1 cellular context compared by ENCODE assay signal in the genomic region with DNA sequence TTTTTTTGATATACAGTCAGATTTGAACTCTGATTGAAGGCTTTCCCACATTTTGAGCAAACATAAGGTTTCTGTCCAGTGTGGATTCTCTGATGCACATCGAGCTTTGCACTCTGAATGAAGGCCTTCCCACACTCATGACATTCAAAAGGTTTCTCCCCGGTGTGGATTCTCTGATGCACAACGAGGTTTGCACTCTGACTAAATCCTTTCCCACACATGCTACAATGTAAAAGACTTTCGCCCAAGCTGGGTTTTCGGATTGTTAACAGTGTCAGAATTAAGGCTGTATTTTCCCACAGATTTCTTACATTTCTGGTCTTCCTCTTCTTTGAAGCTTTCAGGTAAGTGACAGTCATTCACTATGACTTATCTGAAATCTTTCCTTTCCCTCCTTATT.
TF ChIP-seq lines count a peak whose summit lies in the region.

No MANE protein-coding gene starts in this region.

TF ChIP-seq in GM12878, 131 proteins besides CTCF, POLR2A, EP300 and RAD21:
- TF ChIP-seq, protein P1, sequence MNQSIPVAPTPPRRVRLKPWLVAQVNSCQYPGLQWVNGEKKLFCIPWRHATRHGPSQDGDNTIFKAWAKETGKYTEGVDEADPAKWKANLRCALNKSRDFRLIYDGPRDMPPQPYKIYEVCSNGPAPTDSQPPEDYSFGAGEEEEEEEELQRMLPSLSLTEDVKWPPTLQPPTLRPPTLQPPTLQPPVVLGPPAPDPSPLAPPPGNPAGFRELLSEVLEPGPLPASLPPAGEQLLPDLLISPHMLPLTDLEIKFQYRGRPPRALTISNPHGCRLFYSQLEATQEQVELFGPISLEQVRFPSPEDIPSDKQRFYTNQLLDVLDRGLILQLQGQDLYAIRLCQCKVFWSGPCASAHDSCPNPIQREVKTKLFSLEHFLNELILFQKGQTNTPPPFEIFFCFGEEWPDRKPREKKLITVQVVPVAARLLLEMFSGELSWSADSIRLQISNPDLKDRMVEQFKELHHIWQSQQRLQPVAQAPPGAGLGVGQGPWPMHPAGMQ (IDR thresholded peaks at IDR 0.05; ENCODE audit: borderline replicate concordance): no peak
- TF ChIP-seq MEF2A (IDR thresholded peaks at IDR 0.05; ENCODE audit: insufficient read depth, low read depth, low read length) (no peak), GATAD2B (conservative IDR thresholded peaks at IDR 0.05; ENCODE audit: low read depth) (no peak), CHD2 (IDR thresholded peaks at IDR 0.05; ENCODE audit: borderline replicate concordance, low read depth, low read length) (no peak), POLR2AphosphoS2 (IDR thresholded peaks at IDR 0.05; ENCODE audit: low read depth, low read length) (no peak), SREBF1 (IDR thresholded peaks at IDR 0.05; ENCODE audit: low read length) (no peak), EZH2 (IDR thresholded peaks at IDR 0.05; ENCODE audit: borderline replicate concordance, control insufficient read depth, low read depth, low read length) (no peak), NFIC (IDR thresholded peaks at IDR 0.05; ENCODE audit: low read depth, low read length) (no peak), ATF7 (IDR thresholded peaks at IDR 0.05; ENCODE audit: low read depth) (no peak), BHLHE40 (IDR thresholded peaks at IDR 0.05; ENCODE audit: borderline replicate concordance in 1 of 2, low read depth in 2 of 2, low read length in 1 of 2) (no peak)
- TF ChIP-seq, protein P2, sequence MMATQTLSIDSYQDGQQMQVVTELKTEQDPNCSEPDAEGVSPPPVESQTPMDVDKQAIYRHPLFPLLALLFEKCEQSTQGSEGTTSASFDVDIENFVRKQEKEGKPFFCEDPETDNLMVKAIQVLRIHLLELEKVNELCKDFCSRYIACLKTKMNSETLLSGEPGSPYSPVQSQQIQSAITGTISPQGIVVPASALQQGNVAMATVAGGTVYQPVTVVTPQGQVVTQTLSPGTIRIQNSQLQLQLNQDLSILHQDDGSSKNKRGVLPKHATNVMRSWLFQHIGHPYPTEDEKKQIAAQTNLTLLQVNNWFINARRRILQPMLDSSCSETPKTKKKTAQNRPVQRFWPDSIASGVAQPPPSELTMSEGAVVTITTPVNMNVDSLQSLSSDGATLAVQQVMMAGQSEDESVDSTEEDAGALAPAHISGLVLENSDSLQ (IDR thresholded peaks at IDR 0.05): no peak
- TF ChIP-seq, protein P3, sequence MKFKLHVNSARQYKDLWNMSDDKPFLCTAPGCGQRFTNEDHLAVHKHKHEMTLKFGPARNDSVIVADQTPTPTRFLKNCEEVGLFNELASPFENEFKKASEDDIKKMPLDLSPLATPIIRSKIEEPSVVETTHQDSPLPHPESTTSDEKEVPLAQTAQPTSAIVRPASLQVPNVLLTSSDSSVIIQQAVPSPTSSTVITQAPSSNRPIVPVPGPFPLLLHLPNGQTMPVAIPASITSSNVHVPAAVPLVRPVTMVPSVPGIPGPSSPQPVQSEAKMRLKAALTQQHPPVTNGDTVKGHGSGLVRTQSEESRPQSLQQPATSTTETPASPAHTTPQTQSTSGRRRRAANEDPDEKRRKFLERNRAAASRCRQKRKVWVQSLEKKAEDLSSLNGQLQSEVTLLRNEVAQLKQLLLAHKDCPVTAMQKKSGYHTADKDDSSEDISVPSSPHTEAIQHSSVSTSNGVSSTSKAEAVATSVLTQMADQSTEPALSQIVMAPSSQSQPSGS (IDR thresholded peaks at IDR 0.05; ENCODE audit: low read length): 0 out of 2 replicates have a peak, but pooled peaks have one; percentile 35
- TF ChIP-seq, protein P4, sequence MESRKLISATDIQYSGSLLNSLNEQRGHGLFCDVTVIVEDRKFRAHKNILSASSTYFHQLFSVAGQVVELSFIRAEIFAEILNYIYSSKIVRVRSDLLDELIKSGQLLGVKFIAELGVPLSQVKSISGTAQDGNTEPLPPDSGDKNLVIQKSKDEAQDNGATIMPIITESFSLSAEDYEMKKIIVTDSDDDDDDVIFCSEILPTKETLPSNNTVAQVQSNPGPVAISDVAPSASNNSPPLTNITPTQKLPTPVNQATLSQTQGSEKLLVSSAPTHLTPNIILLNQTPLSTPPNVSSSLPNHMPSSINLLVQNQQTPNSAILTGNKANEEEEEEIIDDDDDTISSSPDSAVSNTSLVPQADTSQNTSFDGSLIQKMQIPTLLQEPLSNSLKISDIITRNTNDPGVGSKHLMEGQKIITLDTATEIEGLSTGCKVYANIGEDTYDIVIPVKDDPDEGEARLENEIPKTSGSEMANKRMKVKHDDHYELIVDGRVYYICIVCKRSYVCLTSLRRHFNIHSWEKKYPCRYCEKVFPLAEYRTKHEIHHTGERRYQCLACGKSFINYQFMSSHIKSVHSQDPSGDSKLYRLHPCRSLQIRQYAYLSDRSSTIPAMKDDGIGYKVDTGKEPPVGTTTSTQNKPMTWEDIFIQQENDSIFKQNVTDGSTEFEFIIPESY (IDR thresholded peaks at IDR 0.05): no peak
- TF ChIP-seq, protein P5, sequence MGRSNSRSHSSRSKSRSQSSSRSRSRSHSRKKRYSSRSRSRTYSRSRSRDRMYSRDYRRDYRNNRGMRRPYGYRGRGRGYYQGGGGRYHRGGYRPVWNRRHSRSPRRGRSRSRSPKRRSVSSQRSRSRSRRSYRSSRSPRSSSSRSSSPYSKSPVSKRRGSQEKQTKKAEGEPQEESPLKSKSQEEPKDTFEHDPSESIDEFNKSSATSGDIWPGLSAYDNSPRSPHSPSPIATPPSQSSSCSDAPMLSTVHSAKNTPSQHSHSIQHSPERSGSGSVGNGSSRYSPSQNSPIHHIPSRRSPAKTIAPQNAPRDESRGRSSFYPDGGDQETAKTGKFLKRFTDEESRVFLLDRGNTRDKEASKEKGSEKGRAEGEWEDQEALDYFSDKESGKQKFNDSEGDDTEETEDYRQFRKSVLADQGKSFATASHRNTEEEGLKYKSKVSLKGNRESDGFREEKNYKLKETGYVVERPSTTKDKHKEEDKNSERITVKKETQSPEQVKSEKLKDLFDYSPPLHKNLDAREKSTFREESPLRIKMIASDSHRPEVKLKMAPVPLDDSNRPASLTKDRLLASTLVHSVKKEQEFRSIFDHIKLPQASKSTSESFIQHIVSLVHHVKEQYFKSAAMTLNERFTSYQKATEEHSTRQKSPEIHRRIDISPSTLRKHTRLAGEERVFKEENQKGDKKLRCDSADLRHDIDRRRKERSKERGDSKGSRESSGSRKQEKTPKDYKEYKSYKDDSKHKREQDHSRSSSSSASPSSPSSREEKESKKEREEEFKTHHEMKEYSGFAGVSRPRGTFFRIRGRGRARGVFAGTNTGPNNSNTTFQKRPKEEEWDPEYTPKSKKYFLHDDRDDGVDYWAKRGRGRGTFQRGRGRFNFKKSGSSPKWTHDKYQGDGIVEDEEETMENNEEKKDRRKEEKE (IDR thresholded peaks at IDR 0.05): no peak
- TF ChIP-seq, protein P6, sequence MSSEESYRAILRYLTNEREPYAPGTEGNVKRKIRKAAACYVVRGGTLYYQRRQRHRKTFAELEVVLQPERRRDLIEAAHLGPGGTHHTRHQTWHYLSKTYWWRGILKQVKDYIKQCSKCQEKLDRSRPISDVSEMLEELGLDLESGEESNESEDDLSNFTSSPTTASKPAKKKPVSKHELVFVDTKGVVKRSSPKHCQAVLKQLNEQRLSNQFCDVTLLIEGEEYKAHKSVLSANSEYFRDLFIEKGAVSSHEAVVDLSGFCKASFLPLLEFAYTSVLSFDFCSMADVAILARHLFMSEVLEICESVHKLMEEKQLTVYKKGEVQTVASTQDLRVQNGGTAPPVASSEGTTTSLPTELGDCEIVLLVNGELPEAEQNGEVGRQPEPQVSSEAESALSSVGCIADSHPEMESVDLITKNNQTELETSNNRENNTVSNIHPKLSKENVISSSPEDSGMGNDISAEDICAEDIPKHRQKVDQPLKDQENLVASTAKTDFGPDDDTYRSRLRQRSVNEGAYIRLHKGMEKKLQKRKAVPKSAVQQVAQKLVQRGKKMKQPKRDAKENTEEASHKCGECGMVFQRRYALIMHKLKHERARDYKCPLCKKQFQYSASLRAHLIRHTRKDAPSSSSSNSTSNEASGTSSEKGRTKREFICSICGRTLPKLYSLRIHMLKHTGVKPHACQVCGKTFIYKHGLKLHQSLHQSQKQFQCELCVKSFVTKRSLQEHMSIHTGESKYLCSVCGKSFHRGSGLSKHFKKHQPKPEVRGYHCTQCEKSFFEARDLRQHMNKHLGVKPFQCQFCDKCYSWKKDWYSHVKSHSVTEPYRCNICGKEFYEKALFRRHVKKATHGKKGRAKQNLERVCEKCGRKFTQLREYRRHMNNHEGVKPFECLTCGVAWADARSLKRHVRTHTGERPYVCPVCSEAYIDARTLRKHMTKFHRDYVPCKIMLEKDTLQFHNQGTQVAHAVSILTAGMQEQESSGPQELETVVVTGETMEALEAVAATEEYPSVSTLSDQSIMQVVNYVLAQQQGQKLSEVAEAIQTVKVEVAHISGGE (CRISPR knock-in tag; IDR thresholded peaks at IDR 0.05): peak; percentile 31; the same call in 1 of the 2 replicates
- TF ChIP-seq, protein P7, sequence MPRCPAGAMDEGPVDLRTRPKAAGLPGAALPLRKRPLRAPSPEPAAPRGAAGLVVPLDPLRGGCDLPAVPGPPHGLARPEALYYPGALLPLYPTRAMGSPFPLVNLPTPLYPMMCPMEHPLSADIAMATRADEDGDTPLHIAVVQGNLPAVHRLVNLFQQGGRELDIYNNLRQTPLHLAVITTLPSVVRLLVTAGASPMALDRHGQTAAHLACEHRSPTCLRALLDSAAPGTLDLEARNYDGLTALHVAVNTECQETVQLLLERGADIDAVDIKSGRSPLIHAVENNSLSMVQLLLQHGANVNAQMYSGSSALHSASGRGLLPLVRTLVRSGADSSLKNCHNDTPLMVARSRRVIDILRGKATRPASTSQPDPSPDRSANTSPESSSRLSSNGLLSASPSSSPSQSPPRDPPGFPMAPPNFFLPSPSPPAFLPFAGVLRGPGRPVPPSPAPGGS (IDR thresholded peaks at IDR 0.05; ENCODE audit: borderline replicate concordance, insufficient read depth, low read depth, low read length, poor library complexity, severe bottlenecking): peak; percentile 72
